ENCODE assay signal across 1 cellular context in genomic region chr10:128629111-128630096, GRCh38.
TF ChIP-seq lines count a peak whose summit lies in the region.

No MANE protein-coding gene starts in this region.

TF ChIP-seq in K562, 482 proteins besides CTCF, POLR2A, EP300 and RAD21 (continued from another document):
- TF ChIP-seq MGA (IDR thresholded peaks at IDR 0.05) (0 out of 2 replicates have a peak, but pooled peaks have one; percentile 19), FOS (IDR thresholded peaks at IDR 0.05; ENCODE audit: extremely low read depth, insufficient read length) (peak; percentile 52), SAP30 (IDR thresholded peaks at IDR 0.05; ENCODE audit: borderline replicate concordance, insufficient read depth, low read depth, low read length, poor library complexity, severe bottlenecking) (no peak), FOSL1 (tag; conservative IDR thresholded peaks at IDR 0.05) (peak; percentile 96), SMARCA4 (IDR thresholded peaks at IDR 0.05) (peak; percentile 84), SNAPC5 (CRISPR knock-in tag; IDR thresholded peaks at IDR 0.05) (no peak), CREBBP (IDR thresholded peaks at IDR 0.05; ENCODE audit: low read depth, low read length) (no peak), SMARCC2 (IDR thresholded peaks at IDR 0.05; ENCODE audit: low read depth) (peak; percentile 65; the same call in 1 of the 2 replicates), ZBTB7A (IDR thresholded peaks at IDR 0.05; ENCODE audit: borderline replicate concordance, control insufficient read depth, low read depth, low read length) (no peak), SP2 (IDR thresholded peaks at IDR 0.05; ENCODE audit: extremely low read depth, low read depth, low read length, poor library complexity, severe bottlenecking) (no peak), PRDM10 (IDR thresholded peaks at IDR 0.05; ENCODE audit: partially characterized antibody) (peak; percentile 25), GABPB1 (CRISPR knock-in tag; IDR thresholded peaks at IDR 0.05) (0 out of 2 replicates have a peak, but pooled peaks have one; percentile 40), EGR1 (conservative IDR thresholded peaks at IDR 0.05) (peak; percentile 35), SMAD4 (CRISPR knock-in tag; conservative IDR thresholded peaks at IDR 0.05) (peak; percentile 57; the same call in 1 of the 2 replicates), PHTF2 (CRISPR knock-in tag; IDR thresholded peaks at IDR 0.05) (no peak)
TF ChIP-seq in K562: peak in this region for 35.
